Comparison of ENCODE assay signal across 8 cellular contexts in the genomic region with DNA sequence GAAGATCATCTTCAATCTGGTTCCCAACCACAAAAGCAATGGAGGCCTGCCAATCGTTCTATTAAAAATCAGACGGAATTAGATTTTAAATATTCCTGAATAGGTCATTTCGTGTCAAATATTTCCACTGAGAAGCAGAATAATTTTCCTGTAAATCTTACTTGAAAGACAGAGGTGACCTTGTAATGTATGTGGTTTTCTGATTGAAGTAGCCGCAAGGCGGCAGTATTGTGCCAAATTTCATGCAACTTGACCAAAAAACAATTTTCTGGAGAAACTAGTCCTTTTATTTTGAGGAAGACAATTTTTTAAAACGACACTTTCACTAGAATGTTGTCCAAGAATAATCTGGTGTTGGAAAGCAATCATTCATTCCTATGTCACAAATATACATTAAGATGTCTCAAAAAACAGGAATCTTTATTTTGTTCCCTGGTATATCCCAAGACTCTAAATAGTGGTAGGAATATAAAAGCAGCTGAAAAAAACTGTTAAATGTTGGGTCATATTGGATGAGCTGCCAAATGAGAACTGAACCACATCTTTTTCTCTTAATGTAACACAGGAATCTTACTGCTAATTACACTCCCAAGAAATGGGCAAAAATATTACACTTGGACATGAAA. TPM values are rescaled to one million over a fixed set of nuclear protein-coding genes. Genes with fewer than 3 reads are reported as not detected.
DNase-seq lines count a peak whose midpoint lies in the region; ATAC-seq and TF ChIP-seq lines count a peak whose summit lies in the region.

No MANE protein-coding gene starts in this region.

- H3K27ac ChIP-seq in adrenal gland (no peak overlapping the region), hepatocyte (no peak overlapping the region), smooth muscle cell (ENCODE audit: low read depth) (no peak overlapping the region)

- H3K4me1 ChIP-seq in adrenal gland (replicated peaks in 1 of 2) = no peaks in the 10 kb centered on the region
- peaks cover 6% of the 10 kb centered on the region for H3K4me1 ChIP-seq in hepatocyte (ENCODE audit: insufficient read depth)
- no peaks in the 10 kb centered on the region for H3K4me1 ChIP-seq in smooth muscle cell (ENCODE audit: low read depth)

- peaks cover 13% of the 10 kb centered on the region for H3F3A ChIP-seq in smooth muscle cell (ENCODE audit: low read depth)

- H4K20me1 ChIP-seq in hepatocyte (ENCODE audit: insufficient read depth, poor library complexity, severe bottlenecking) (no peaks in the 10 kb centered on the region), smooth muscle cell (ENCODE audit: low read depth) (no peaks in the 10 kb centered on the region)

- H3K4me2 ChIP-seq in hepatocyte (no peak overlapping the region), smooth muscle cell (no peak overlapping the region)

- H3K4me3 ChIP-seq in GM12864 (ENCODE audit: low read depth, low read length) (no peak overlapping the region), adrenal gland (no peak overlapping the region), hepatocyte (no peak overlapping the region), smooth muscle cell (no peak overlapping the region)

- intact Hi-C loops in adrenal gland (cut with DNase I) = loop anchor here in 1 of 2 donors (10.0 kb wide), 2 partner anchors 853 to 1213 kb away; partner anchors contain the start of gene HAO2

- H3K79me2 ChIP-seq in hepatocyte = no peaks in the 10 kb centered on the region
- H3K79me2 ChIP-seq in smooth muscle cell (ENCODE audit: low read depth) = no peaks in the 10 kb centered on the region

- WGBS in adrenal gland, 4 donors = 0 to 2% (median 1%) methylated on average over 6 of the region's 6 CpGs
- 2% methylated on average over 6 of the region's 6 CpGs for WGBS in hepatocyte (ENCODE audit: low lambda C conversion rate, missing lambda C conversion rate)
- 2% methylated on average over 6 of the region's 6 CpGs for WGBS in smooth muscle cell (ENCODE audit: low lambda C conversion rate)

- H3K27me3 ChIP-seq in adrenal gland = no peaks in the 10 kb centered on the region
- H3K27me3 ChIP-seq in hepatocyte = no peaks in the 10 kb centered on the region
- no peaks in the 10 kb centered on the region for H3K27me3 ChIP-seq in smooth muscle cell (ENCODE audit: low read depth)

- H2AFZ ChIP-seq in hepatocyte (no peak overlapping the region), smooth muscle cell (ENCODE audit: low read depth) (no peak overlapping the region)

- TF ChIP-seq POLR2A in adrenal gland (IDR thresholded peaks at IDR 0.05) = no peak

- DNase-seq in A172 (ENCODE audit: low spot score) (peak; percentile 52), GM12864 (ENCODE audit: low read depth) (peak; percentile 5), NCI-H345 (lab: John Stamatoyannopoulos, UW) (peak; percentile 48), adrenal gland (peak; percentile 26 to 80 (median 56)), hepatocyte (ENCODE audit: low spot score) (peak; percentile 71), smooth muscle cell (lab: John Stamatoyannopoulos, UW; ENCODE audit: unreplicated experiment) (no peak), cortex of kidney (lab: John Stamatoyannopoulos, UW) (no peak)

- H3K36me3 ChIP-seq in adrenal gland (replicated peaks in 1 of 2) (no peaks in the 10 kb centered on the region), hepatocyte (replicated peaks; ENCODE audit: insufficient read depth, low read depth) (no peaks in the 10 kb centered on the region), smooth muscle cell (ENCODE audit: low read depth) (no peaks in the 10 kb centered on the region)

- ATAC-seq in HG03354 (IDR thresholded peaks at IDR 0.05; ENCODE audit: poor library complexity, severe bottlenecking, unreplicated experiment) = no peak

- H3K9me3 ChIP-seq in adrenal gland (replicated peaks in 1 of 3) (no peaks in the 10 kb centered on the region), hepatocyte (ENCODE audit: low read depth) (no peaks in the 10 kb centered on the region), smooth muscle cell (replicated peaks; ENCODE audit: low read depth) (no peaks in the 10 kb centered on the region)

- no peaks in the 10 kb centered on the region for H3K9me2 ChIP-seq in hepatocyte (replicated peaks; ENCODE audit: insufficient read depth)

- TF ChIP-seq CTCF in GM12864 (IDR thresholded peaks at IDR 0.05; ENCODE audit: low read depth, low read length, missing control alignments) (peak; percentile 75), adrenal gland (IDR thresholded peaks at IDR 0.05) (peak; percentile 57 to 77 (median 66)), hepatocyte (IDR thresholded peaks at IDR 0.05; ENCODE audit: poor library complexity) (peak; percentile 90), smooth muscle cell (IDR thresholded peaks at IDR 0.05; ENCODE audit: borderline replicate concordance, insufficient read depth, poor library complexity, severe bottlenecking) (peak; percentile 88)

- no peak overlapping the region for H3K9ac ChIP-seq in smooth muscle cell (ENCODE audit: low read depth)

RNA-seq across cellular contexts. Expression of gene SPAG17, which starts 33.6 kb away (rescaled TPM):
- 0.05 and 0.12 TPM in 2 replicates for total RNA-seq in A172 (2014; rRNA removed; shearing (Covaris generic))
- total RNA-seq in adrenal gland (under 1 TPM in 7 of 8 donors, not detected in 1; 0.07 to 0.94 (median 0.39) TPM), hepatocyte (0.64 and 1.7 TPM in 2 replicates), smooth muscle cell (0.40 and 11.1 TPM in 2 replicates)
- polyA plus RNA-seq in adrenal gland (1 to 10 TPM in 2 of 3 donors, under 1 TPM in 1; 0.26 to 1.8 (median 1.4) TPM), hepatocyte (0.36 and 4.4 TPM in 2 replicates), smooth muscle cell (1.1 and 1.7 TPM in 2 replicates)

Comparison
In these comparisons a context has a peak if more than half of its experiments do, and no peak if none do; other contexts are left out.
1. DNase-seq: peak in A172 (single experiment), GM12864 (single experiment), NCI-H345 (single experiment), adrenal gland (7 of 7) and hepatocyte (single experiment); none in smooth muscle cell (single experiment) and cortex of kidney (single experiment).
2. Peak in every context shown above with its lines, with median percentiles within 50 percentile points of each other: CTCF ChIP-seq.